ENCODE assay signal across 12 cellular contexts in the genomic region with DNA sequence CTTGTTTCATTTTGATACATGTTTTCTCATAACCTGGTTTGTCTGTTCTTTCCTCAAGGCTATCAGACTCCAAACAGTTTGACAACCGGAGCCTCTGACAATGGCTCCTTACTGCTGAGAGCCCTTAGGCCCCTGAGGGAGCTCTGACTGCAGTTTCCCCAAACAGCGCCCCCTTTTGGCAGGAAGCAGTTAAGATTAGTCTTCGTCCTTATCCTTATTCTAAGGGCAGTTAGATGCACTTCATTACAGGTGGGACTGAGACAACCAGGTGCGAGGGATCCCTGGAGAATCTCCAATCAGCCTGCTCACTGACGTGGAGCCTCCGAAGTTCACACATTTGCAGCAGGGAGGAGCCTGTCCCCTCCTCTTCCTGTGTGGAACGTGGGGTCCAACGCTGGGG.
DNase-seq lines count a peak whose midpoint lies in the region; ATAC-seq and TF ChIP-seq lines count a peak whose summit lies in the region.
"Had no signal": no experiment of that assay in that cellular context is flagged by ENCODE, and none has a peak within 500 bp of the region (broad histone marks: within the 10 kb centered on the region; RNA-seq: fewer than 3 reads in every experiment).

No MANE protein-coding gene starts in this region.

- intact Hi-C loops in Right ventricle myocardium superior (cut with DNase I): no loop called here
- intact Hi-C loops in lower lobe of right lung (cut with DNase I): no loop called here

- TF ChIP-seq CTCF in cardiac muscle cell (IDR thresholded peaks at IDR 0.05; ENCODE audit: low read depth, low read length): peak; percentile 15
- TF ChIP-seq CTCF in LNCAP (IDR thresholded peaks at IDR 0.05): peak; percentile 56
- no peak for TF ChIP-seq CTCF in lower lobe of right lung (IDR thresholded peaks at IDR 0.05)

- ATAC-seq in Right ventricle myocardium superior (ENCODE audit: poor library complexity) (no peak), lower lobe of right lung (no peak)
- ATAC-seq: pancreas, T-helper 17 cell had no signal

- no peaks in the 10 kb centered on the region for H3K9me3 ChIP-seq in cardiac muscle cell (ENCODE audit: low read depth)
- H3K9me3 ChIP-seq in lower lobe of right lung: no peaks in the 10 kb centered on the region
- H3K9me3 ChIP-seq: pancreas, thyroid gland had no signal

- H3K4me3 ChIP-seq in cardiac muscle cell (no peak overlapping the region), lower lobe of right lung (no peak overlapping the region)
- H3K4me3 ChIP-seq: pancreas, thyroid gland had no signal

- H3K4me1 ChIP-seq in cardiac muscle cell (ENCODE audit: low read depth) (no peaks in the 10 kb centered on the region), lower lobe of right lung (no peaks in the 10 kb centered on the region)
- H3K4me1 ChIP-seq: pancreas, thyroid gland had no signal

- no peaks in the 10 kb centered on the region for H3K36me3 ChIP-seq in cardiac muscle cell
- H3K36me3 ChIP-seq in lower lobe of right lung: no peaks in the 10 kb centered on the region
- H3K36me3 ChIP-seq: pancreas, thyroid gland had no signal

- DNase-seq in cardiac muscle cell (ENCODE audit: low read depth in 1 of 2, low spot score in 1 of 2) (peak in 1 of 2 donors; percentile 1), Right ventricle myocardium superior (no peak), cerebellar cortex (ENCODE audit: low spot score) (peak; percentile 29), C1 segment of cervical spinal cord (lab: John Stamatoyannopoulos, UW) (no peak), DMS79 treated with DMSO at 0.1 percent for 48 hours (lab: John Stamatoyannopoulos, UW) (no peak), lower lobe of right lung (no peak)
- no peak for DNase-seq in NK-92 treated with Interleukin-12 subunit alpha and Interleukin-12 subunit beta, amount 100 ng/mL, for 24 hours (lab: John Stamatoyannopoulos, UW)
- DNase-seq: NCI-H446 treated with DMSO at 0.1 percent for 48 hours, pancreas, T-helper 17 cell, thyroid gland had no signal

- no peaks in the 10 kb centered on the region for H3K27me3 ChIP-seq in cardiac muscle cell
- H3K27me3 ChIP-seq in lower lobe of right lung (ENCODE audit: low read depth): no peaks in the 10 kb centered on the region
- H3K27me3 ChIP-seq: pancreas, thyroid gland had no signal

- H3K27ac ChIP-seq in cardiac muscle cell: no peak overlapping the region
- no peak overlapping the region for H3K27ac ChIP-seq in lower lobe of right lung
- H3K27ac ChIP-seq: pancreas, thyroid gland had no signal
